ENCODE assay signal across 13 cellular contexts in genomic region chr15:100570282-100570681, GRCh38. TPM values are rescaled to one million over a fixed set of nuclear protein-coding genes. Genes with fewer than 3 reads are reported as not detected.
DNase-seq lines count a peak whose midpoint lies in the region; ATAC-seq and TF ChIP-seq lines count a peak whose summit lies in the region.
"Had no signal": no experiment of that assay in that cellular context is flagged by ENCODE, and none has a peak within 500 bp of the region (broad histone marks: within the 10 kb centered on the region; RNA-seq: fewer than 3 reads in every experiment).

No MANE protein-coding gene starts in this region.

- ATAC-seq in GM19452 (IDR thresholded peaks at IDR 0.05; ENCODE audit: unreplicated experiment), result peak; percentile 42
- peak; percentile 6 for ATAC-seq in HG03558 (IDR thresholded peaks at IDR 0.05; ENCODE audit: extremely low read depth, unreplicated experiment)
- no peak for ATAC-seq in heart left ventricle
- ATAC-seq: lower lobe of right lung had no signal

- no peak overlapping the region for H3K4me3 ChIP-seq in choroid plexus epithelial cell (ENCODE audit: low read depth, low read length)
- H3K4me3 ChIP-seq in heart left ventricle, result no peak overlapping the region
- H3K4me3 ChIP-seq: dorsolateral prefrontal cortex, lower lobe of right lung had no signal

- H3K36me3 ChIP-seq in heart left ventricle, result peaks cover 0 to 66% (median 53%) of the 10 kb centered on the region in 9 donors

- 91 to 95% (median 93%) methylated on average over 3 of the region's 3 CpGs for WGBS in heart left ventricle, 4 donors

- TF ChIP-seq POLR2A in heart left ventricle (IDR thresholded peaks at IDR 0.05), result no peak

- no peak for TF ChIP-seq CTCF in choroid plexus epithelial cell (conservative IDR thresholded peaks at IDR 0.05; ENCODE audit: low read depth, low read length)
- TF ChIP-seq CTCF in heart left ventricle (IDR thresholded peaks at IDR 0.05), result no peak

- no peaks in the 10 kb centered on the region for H3K9me3 ChIP-seq in heart left ventricle
- H3K9me3 ChIP-seq: lower lobe of right lung had no signal

- no peaks in the 10 kb centered on the region for H3K4me1 ChIP-seq in heart left ventricle
- H3K4me1 ChIP-seq: lower lobe of right lung had no signal

- H3K27ac ChIP-seq in heart left ventricle, result no peak overlapping the region
- H3K27ac ChIP-seq: dorsolateral prefrontal cortex, lower lobe of right lung had no signal

- H3K27me3 ChIP-seq in heart left ventricle, result no peaks in the 10 kb centered on the region
- H3K27me3 ChIP-seq: dorsolateral prefrontal cortex had no signal

- intact Hi-C loops in heart left ventricle (cut with DNase I), result loop anchor here in 6 of 10 donors (2.0 to 5.0 kb wide), 4 partner anchors 218 to 643 kb away; no protein-coding TSS in a partner anchor

- peak; percentile 7 for DNase-seq in Daoy (ENCODE audit: low read depth)
- peak; percentile 19 for DNase-seq in choroid plexus epithelial cell (ENCODE audit: low read depth)
- no peak for DNase-seq in Ammon's horn (ENCODE audit: low spot score)
- DNase-seq in heart left ventricle, result no peak
- DNase-seq in ACHN, result no peak
- DNase-seq: dorsolateral prefrontal cortex; lower lobe of right lung; NCI-H187 treated with DMSO at 0.1 percent for 48 hours; stimulated activated CD4-positive, alpha-beta T cell treated with anti-CD3 and anti-CD28 coated beads, Interleukin-2, amount 100 ng/mL, for 48 hours; substantia nigra had no signal

- in situ Hi-C loops in ACHN (cut with HindIII; ENCODE audit: low pct_ligation_motif_present, low pct_unique_long_range_greater_than_20kb, low sequenced_read_pairs), result no loop called here

RNA-seq across cellular contexts. Expression of gene LINS1, which starts 31.7 kb away (rescaled TPM):
- total RNA-seq in Daoy (2014; rRNA removed; shearing (Covaris generic)), result 12.3 and 37.6 TPM in 2 replicates
- 10 to 100 TPM in 2 of 9 donors, 1 to 10 TPM in 7; 6.1 to 11.8 (median 9.1) TPM for total RNA-seq in heart left ventricle
- 1 to 10 TPM; 3.1 to 7.0 TPM for polyA plus RNA-seq in heart left ventricle

RNA-seq across cellular contexts. Expression of gene ASB7, which starts 32.1 kb away (rescaled TPM):
- total RNA-seq in Daoy (2014; rRNA removed; shearing (Covaris generic)), result 6.5 and 8.1 TPM in 2 replicates
- total RNA-seq in heart left ventricle, result 1 to 10 TPM; 4.9 to 6.9 (median 6.6) TPM
- 1 to 10 TPM; 2.3 to 5.4 TPM for polyA plus RNA-seq in heart left ventricle

RNA-seq across cellular contexts. Expression of gene CERS3, which starts 41.5 kb away (rescaled TPM):
- not detected in 2 replicates for total RNA-seq in Daoy (2014; rRNA removed; shearing (Covaris generic))
- not detected for total RNA-seq in heart left ventricle
- polyA plus RNA-seq in heart left ventricle, result not detected
- total RNA-seq: lower lobe of right lung, osteoblast had no signal

Comparison
In these comparisons a context has a peak if more than half of its experiments do, and no peak if none do; other contexts are left out.
1. DNase-seq: peak in Daoy (single experiment) and choroid plexus epithelial cell (single experiment); none in Ammon's horn (single experiment), heart left ventricle (0 of 5) and ACHN (single experiment).
2. ATAC-seq: peak in GM19452 (single experiment) and HG03558 (single experiment); none in heart left ventricle (0 of 4).